1 cellular context compared by ENCODE assay signal in the genomic region with DNA sequence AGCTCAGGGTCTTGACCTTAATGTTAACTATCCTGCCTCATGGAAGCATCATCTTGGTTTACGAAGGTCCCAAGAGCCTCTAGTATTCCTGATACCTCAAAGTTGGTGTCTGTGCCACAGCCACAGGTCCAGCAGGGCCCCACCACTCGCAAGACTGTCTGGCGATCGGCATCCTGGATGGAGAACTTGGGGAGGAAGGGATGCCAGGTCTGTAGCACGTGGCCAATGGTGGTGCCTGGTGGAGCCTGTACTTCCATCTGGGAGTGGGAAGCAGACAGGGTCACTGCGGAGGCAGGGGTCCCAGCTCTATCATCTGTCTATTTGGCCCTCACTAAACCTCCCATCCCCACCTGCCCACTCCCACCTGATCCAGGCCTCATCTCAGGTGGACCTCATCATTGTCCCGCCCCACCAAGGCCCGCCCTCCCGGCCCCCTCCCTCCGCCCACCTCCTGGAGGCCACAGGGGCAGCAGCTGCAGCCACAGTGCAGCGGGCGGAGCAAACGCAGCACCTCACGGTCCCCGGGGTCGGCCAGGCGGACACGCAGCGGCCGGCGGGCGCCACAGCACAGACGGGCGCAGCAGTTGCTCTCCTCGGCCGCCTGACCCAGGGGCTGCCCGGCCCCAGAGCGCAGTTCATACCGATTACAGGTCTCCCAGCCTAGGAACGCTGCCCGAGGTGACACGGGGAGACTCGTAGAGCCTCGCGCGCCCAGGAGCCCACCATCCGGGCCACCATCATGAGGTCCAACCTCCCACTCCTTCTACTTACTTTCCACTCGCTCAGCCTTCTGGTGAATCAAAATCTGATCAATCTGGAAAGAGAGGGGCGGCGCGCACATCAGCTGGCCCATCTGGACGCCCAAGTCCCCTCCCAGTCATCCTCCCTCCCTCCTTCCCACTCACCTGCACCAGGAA.
TF ChIP-seq lines count a peak whose summit lies in the region.

No MANE protein-coding gene starts in this region.

TF ChIP-seq in IMR-90, 13 proteins besides CTCF, POLR2A, EP300 and RAD21:
- TF ChIP-seq ELK1 (IDR thresholded peaks at IDR 0.05; ENCODE audit: borderline replicate concordance, low read depth, low read length) = no peak
